In the genomic region with DNA sequence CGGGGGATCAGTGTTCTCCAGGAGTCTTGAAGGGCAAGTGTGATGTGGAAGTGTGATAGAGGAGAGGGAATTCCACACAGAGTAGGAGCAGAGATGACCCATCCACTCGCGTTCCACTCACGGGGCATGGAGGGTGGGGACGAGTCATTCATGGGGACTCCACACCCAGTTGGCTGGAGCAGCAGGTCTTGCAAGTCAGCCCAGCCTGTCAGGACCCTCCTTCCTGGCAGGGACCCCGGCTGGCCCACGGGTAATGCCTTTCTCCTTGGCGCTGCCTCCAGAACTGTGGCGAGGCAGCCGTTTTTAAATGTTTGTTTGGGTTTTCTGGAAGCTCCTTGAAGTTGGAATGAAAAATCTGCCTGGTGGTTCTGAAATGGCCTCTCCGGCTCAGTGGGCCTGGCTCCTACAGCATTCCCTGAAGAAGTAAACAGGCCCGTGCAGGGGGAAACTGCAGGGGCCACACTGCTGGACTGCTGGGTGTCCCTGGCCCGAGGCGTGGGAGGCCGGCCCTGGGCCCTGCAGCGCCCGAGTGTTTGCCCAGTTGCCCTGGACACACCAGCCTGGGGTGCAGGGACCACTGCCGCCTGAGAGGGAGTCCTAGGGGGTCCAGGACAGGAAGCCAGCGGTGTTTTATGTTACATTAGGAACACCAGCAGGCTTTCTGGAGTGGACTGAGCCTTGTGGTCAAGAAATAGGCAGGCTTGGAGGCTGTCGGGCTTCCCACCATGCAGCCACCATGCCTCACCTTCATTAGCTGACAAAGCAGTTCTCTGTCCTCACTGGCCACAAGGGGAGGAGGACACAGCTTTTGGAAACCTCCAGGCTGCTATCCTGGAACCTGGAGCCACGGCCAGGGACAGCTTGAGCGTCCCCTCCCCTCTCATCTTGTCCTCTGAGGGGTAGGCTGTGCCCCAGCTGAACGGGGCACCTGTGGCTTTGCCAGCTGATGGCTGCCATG, we compare ENCODE assay signal across 13 cellular contexts.
"Had no signal": no experiment of that assay in that cellular context is flagged by ENCODE, and none has a peak within 500 bp of the region (broad histone marks: within the 10 kb centered on the region; RNA-seq: fewer than 3 reads in every experiment).

No MANE protein-coding gene starts in this region.

- H3K9me3 Mint-ChIP-seq: activated CD4-positive, alpha-beta memory T cell treated with anti-CD3 and anti-CD28 coated beads, Interleukin-2, amount 10 ng/mL, durations not matched to agents 7 days and 5 days; naive thymus-derived CD8-positive, alpha-beta T cell; stimulated activated naive CD8-positive, alpha-beta T cell treated with anti-CD3 and anti-CD28 coated beads, Interleukin-15, Interleukin-2, amounts not matched to agents 100 ng/mL and 50 ng/mL, for 24 hours had no signal

- H3K36me3 Mint-ChIP-seq: naive thymus-derived CD8-positive, alpha-beta T cell had no signal

- H3K4me1 Mint-ChIP-seq: activated CD4-positive, alpha-beta memory T cell treated with anti-CD3 and anti-CD28 coated beads, Interleukin-2, amount 10 ng/mL, durations not matched to agents 7 days and 5 days had no signal

- H3K9me3 ChIP-seq: ascending aorta, psoas muscle, thoracic aorta had no signal

- H3K27ac Mint-ChIP-seq: activated CD4-positive, alpha-beta memory T cell treated with anti-CD3 and anti-CD28 coated beads, Interleukin-2, amount 10 ng/mL, durations not matched to agents 7 days and 5 days; stimulated activated naive CD8-positive, alpha-beta T cell treated with anti-CD3 and anti-CD28 coated beads, Interleukin-15, Interleukin-2, amounts not matched to agents 100 ng/mL and 50 ng/mL, for 24 hours had no signal

- H3K4me3 ChIP-seq: ascending aorta, lung, psoas muscle, thoracic aorta had no signal

- H3K4me1 ChIP-seq: psoas muscle had no signal

- DNase-seq: activated CD4-positive, alpha-beta memory T cell treated with anti-CD3 and anti-CD28 coated beads, Interleukin-2, amount 10 ng/mL, durations not matched to agents 7 days and 5 days; activated CD8-positive, alpha-beta memory T cell treated with anti-CD3 and anti-CD28 coated beads, Interleukin-2, amount 50 U/mL, for 4 hours; activated naive CD4-positive, alpha-beta T cell; kidney glomerular epithelial cell; naive thymus-derived CD8-positive, alpha-beta T cell; stimulated activated CD4-positive, alpha-beta T cell treated with anti-CD3 and anti-CD28 coated beads, Interleukin-4, amount 100 ng/mL, for 1 hour; stimulated activated CD8-positive, alpha-beta memory T cell treated with anti-CD3 and anti-CD28 coated beads, Interleukin-4, amount 100 ng/mL, for 48 hours; T1000 had no signal

- H3K36me3 ChIP-seq: ascending aorta, thoracic aorta had no signal

- H3K27me3 Mint-ChIP-seq: stimulated activated naive CD8-positive, alpha-beta T cell treated with anti-CD3 and anti-CD28 coated beads, Interleukin-15, Interleukin-2, amounts not matched to agents 100 ng/mL and 50 ng/mL, for 24 hours had no signal

- H3K4me3 Mint-ChIP-seq: activated CD4-positive, alpha-beta memory T cell treated with anti-CD3 and anti-CD28 coated beads, Interleukin-2, amount 10 ng/mL, durations not matched to agents 7 days and 5 days; naive thymus-derived CD8-positive, alpha-beta T cell; stimulated activated naive CD8-positive, alpha-beta T cell treated with anti-CD3 and anti-CD28 coated beads, Interleukin-15, Interleukin-2, amounts not matched to agents 100 ng/mL and 50 ng/mL, for 24 hours had no signal

- ATAC-seq: naive thymus-derived CD8-positive, alpha-beta T cell; psoas muscle had no signal

- H3K27ac ChIP-seq: psoas muscle, thoracic aorta had no signal

- H3K27me3 ChIP-seq: ascending aorta had no signal
